12 cellular contexts compared by ENCODE assay signal in the genomic region with DNA sequence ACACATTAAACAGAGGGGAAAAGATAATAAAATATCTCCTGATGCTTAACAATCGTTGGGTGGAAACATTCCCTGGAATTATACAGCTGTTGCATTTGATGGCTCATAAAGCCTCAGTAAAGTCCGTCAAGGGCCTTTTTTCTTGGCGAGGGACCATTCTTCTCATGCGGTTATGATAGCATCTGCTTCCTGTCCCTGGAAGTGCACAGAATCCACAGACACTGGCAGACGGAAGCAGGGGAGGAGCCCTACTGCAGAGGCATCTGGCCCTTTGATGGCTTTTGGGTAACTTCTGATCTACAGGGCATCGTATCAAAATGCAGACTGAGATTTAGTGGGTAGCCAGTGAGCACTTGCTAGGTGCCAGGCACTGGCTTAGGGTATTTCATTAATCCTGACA.
DNase-seq lines count a peak whose midpoint lies in the region; ATAC-seq and TF ChIP-seq lines count a peak whose summit lies in the region.
"Had no signal": no experiment of that assay in that cellular context is flagged by ENCODE, and none has a peak within 500 bp of the region (broad histone marks: within the 10 kb centered on the region; RNA-seq: fewer than 3 reads in every experiment).

No MANE protein-coding gene starts in this region.

- DNase-seq in DMS 273 treated with DMSO at 0.1 percent for 48 hours (lab: John Stamatoyannopoulos, UW), result peak; percentile 24
- DNase-seq in HT1080 (ENCODE audit: low read depth), result peak; percentile 6
- DNase-seq in SW480 (ENCODE audit: low spot score), result peak; percentile 44
- DNase-seq in mesenchymal stem cell, result peak; percentile 43
- DNase-seq in omental fat pad (ENCODE audit: low spot score), result no peak
- no peak for DNase-seq in NCI-H1930 (lab: John Stamatoyannopoulos, UW)
- DNase-seq: activated CD4-positive, alpha-beta T cell treated with anti-CD3 and anti-CD28 coated beads, Interleukin-2, amount 50 U/mL, for 48 hours; CD8-positive, alpha-beta T cell; heart right ventricle; MM.1S; posterior cingulate gyrus had no signal

- H3K27ac ChIP-seq in mesenchymal stem cell (ENCODE audit: low read length, poor library complexity, severe bottlenecking), result no peak overlapping the region
- H3K27ac ChIP-seq: heart right ventricle had no signal

- peaks cover 7% of the 10 kb centered on the region for H3K9me3 ChIP-seq in mesenchymal stem cell (ENCODE audit: control insufficient read depth, low read length)

- H3K27me3 ChIP-seq in mesenchymal stem cell (ENCODE audit: control insufficient read depth in 1 of 2, insufficient read depth in 1 of 2, low read length in 2 of 2), result peaks cover 15 to 21% of the 10 kb centered on the region in 2 experiments

- no peak overlapping the region for H2AK5ac ChIP-seq in mesenchymal stem cell (ENCODE audit: low read length, severe bottlenecking)

- H3K4me3 ChIP-seq in mesenchymal stem cell (ENCODE audit: insufficient read depth in 1 of 2, low read depth in 1 of 2, low read length in 2 of 2), result no peak overlapping the region
- H3K4me3 ChIP-seq: heart right ventricle had no signal

- no peak overlapping the region for H2AFZ ChIP-seq in mesenchymal stem cell (ENCODE audit: low read depth, low read length)

- TF ChIP-seq CTCF in omental fat pad (IDR thresholded peaks at IDR 0.05), result no peak

- no peak overlapping the region for H3K9ac ChIP-seq in mesenchymal stem cell (ENCODE audit: low read length)

- no peaks in the 10 kb centered on the region for H3K4me1 ChIP-seq in mesenchymal stem cell (ENCODE audit: control insufficient read depth, insufficient read depth, low read depth, low read length)

- H3K14ac ChIP-seq in mesenchymal stem cell (ENCODE audit: low read length in 2 of 2), result no peak overlapping the region

- no peaks in the 10 kb centered on the region for H3K79me1 ChIP-seq in mesenchymal stem cell (replicated peaks; ENCODE audit: low read length, poor library complexity, severe bottlenecking)

- H3K23ac ChIP-seq in mesenchymal stem cell (ENCODE audit: low read length in 2 of 2), result no peak overlapping the region

- no peak overlapping the region for H2BK12ac ChIP-seq in mesenchymal stem cell (ENCODE audit: low read length in 2 of 2)

- H3K36me3 ChIP-seq in mesenchymal stem cell (ENCODE audit: control insufficient read depth in 1 of 2, insufficient read depth in 2 of 2, low read depth in 1 of 2, low read length in 2 of 2), result no peaks in the 10 kb centered on the region
- H3K36me3 ChIP-seq: heart right ventricle had no signal

- no peak overlapping the region for H2BK5ac ChIP-seq in mesenchymal stem cell (ENCODE audit: low read depth, low read length, poor library complexity, severe bottlenecking)

- no peak for ATAC-seq in omental fat pad (ENCODE audit: low FRiP score)
- ATAC-seq in HG02798 (IDR thresholded peaks at IDR 0.05; ENCODE audit: poor library complexity, unreplicated experiment), result no peak
- ATAC-seq: CD8-positive, alpha-beta T cell had no signal

- no peak overlapping the region for H3K18ac ChIP-seq in mesenchymal stem cell (ENCODE audit: low read depth in 1 of 2, low read length in 2 of 2)

- 37% methylated on average over 6 of the region's 6 CpGs for WGBS in mesenchymal stem cell

- no peak overlapping the region for H4K91ac ChIP-seq in mesenchymal stem cell (ENCODE audit: low read length)

- no peak overlapping the region for H2BK15ac ChIP-seq in mesenchymal stem cell (ENCODE audit: low read depth, poor library complexity, severe bottlenecking)

- H3K4ac ChIP-seq in mesenchymal stem cell (ENCODE audit: low read depth in 1 of 2, low read length in 2 of 2), result no peak overlapping the region

- no peak overlapping the region for H4K8ac ChIP-seq in mesenchymal stem cell (ENCODE audit: low read length)

- H2BK120ac ChIP-seq in mesenchymal stem cell (ENCODE audit: low read depth, low read length), result no peak overlapping the region

- no peak overlapping the region for H3K4me2 ChIP-seq in mesenchymal stem cell (ENCODE audit: low read length, poor library complexity, severe bottlenecking)

Comparison
In these comparisons a context has a peak if more than half of its experiments do, and no peak if none do; other contexts are left out.
1. DNase-seq: peak in DMS 273 treated with DMSO at 0.1 percent for 48 hours (single experiment), HT1080 (single experiment), SW480 (single experiment) and mesenchymal stem cell (single experiment); none in omental fat pad (single experiment) and NCI-H1930 (0 of 2).